In the genomic region with DNA sequence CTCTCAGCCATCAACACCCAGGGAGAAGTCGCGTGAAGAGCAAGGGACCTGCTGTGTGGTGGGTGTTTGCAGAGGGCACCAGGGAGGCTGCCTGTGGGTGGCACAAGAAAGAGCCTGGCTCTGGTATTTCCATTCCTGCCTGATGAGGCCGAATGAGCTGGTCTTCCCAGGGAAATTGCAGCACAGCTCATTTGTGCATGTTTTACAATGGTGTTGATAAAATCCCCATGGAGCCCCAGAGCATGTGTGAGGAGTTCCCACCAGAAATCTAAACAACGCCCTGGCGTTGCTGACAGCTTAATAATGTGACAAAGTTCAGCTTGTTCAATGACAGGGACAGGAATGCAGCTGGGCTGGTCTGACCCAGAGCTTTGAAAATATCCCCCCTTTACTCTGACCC, we compare ENCODE assay signal across 18 cellular contexts.
DNase-seq lines count a peak whose midpoint lies in the region; ATAC-seq and TF ChIP-seq lines count a peak whose summit lies in the region.
"Had no signal": no experiment of that assay in that cellular context is flagged by ENCODE, and none has a peak within 500 bp of the region (broad histone marks: within the 10 kb centered on the region; RNA-seq: fewer than 3 reads in every experiment).

No MANE protein-coding gene starts in this region.

- H3K36me3 ChIP-seq in right atrium auricular region, result no peaks in the 10 kb centered on the region
- H3K36me3 ChIP-seq in lower lobe of right lung, result no peaks in the 10 kb centered on the region
- H3K36me3 ChIP-seq in thyroid gland, result no peaks in the 10 kb centered on the region
- H3K36me3 ChIP-seq: HAP-1 had no signal

- H3K27ac ChIP-seq in right atrium auricular region, result peak overlapping the region in 1 of 2 donors; percentile 33
- no peak overlapping the region for H3K27ac ChIP-seq in lower lobe of right lung
- H3K27ac ChIP-seq in thyroid gland, result no peak overlapping the region
- H3K27ac ChIP-seq: RWPE1 had no signal

- no peaks in the 10 kb centered on the region for H3K27me3 ChIP-seq in right atrium auricular region
- no peaks in the 10 kb centered on the region for H3K27me3 ChIP-seq in lower lobe of right lung (ENCODE audit: low read depth)
- H3K27me3 ChIP-seq in thyroid gland, result no peaks in the 10 kb centered on the region

- no peak overlapping the region for H3K4me3 ChIP-seq in right atrium auricular region
- no peak overlapping the region for H3K4me3 ChIP-seq in lower lobe of right lung
- no peak overlapping the region for H3K4me3 ChIP-seq in thyroid gland (replicated peaks in 1 of 3)
- H3K4me3 ChIP-seq: HAP-1 had no signal

- H3K4me1 ChIP-seq in right atrium auricular region (peaks cover 0 to 23% of the 10 kb centered on the region in 2 donors), lower lobe of right lung (peaks cover 8% of the 10 kb centered on the region), thyroid gland (no peaks in the 10 kb centered on the region)
- H3K4me1 ChIP-seq: HAP-1 had no signal

- ATAC-seq in Right ventricle myocardium superior (ENCODE audit: poor library complexity), result peak; percentile 93
- peak; percentile 36 for ATAC-seq in lower lobe of right lung
- no peak for ATAC-seq in HG03354 (IDR thresholded peaks at IDR 0.05; ENCODE audit: poor library complexity, severe bottlenecking, unreplicated experiment)
- no peak for ATAC-seq in HG03439 (IDR thresholded peaks at IDR 0.05; ENCODE audit: unreplicated experiment)

- DNase-seq in Right ventricle myocardium superior (no peak), right atrium auricular region (ENCODE audit: low spot score) (no peak), epidermal melanocyte (ENCODE audit: insufficient read length, low spot score) (peak; percentile 65), lower lobe of right lung (no peak), thyroid gland (no peak), NCI-H146 treated with DMSO at 0.1 percent for 48 hours (lab: John Stamatoyannopoulos, UW; ENCODE audit: unreplicated experiment) (no peak)
- DNase-seq: activated CD8-positive, alpha-beta memory T cell treated with anti-CD3 and anti-CD28 coated beads, Interleukin-2, amount 50 U/mL, for 48 hours; activated naive CD4-positive, alpha-beta T cell treated with anti-CD3 and anti-CD28 coated beads for 36 hours; CD4-positive, alpha-beta T cell; IMR-90; mammary epithelial cell; NCI-H774; stimulated activated CD4-positive, alpha-beta T cell treated with anti-CD3 and anti-CD28 coated beads, Interleukin-4, amount 100 ng/mL, for 24 hours; T-helper 2 cell had no signal

- TF ChIP-seq CTCF in right atrium auricular region (IDR thresholded peaks at IDR 0.05) (no peak), lower lobe of right lung (IDR thresholded peaks at IDR 0.05) (no peak), thyroid gland (IDR thresholded peaks at IDR 0.05) (no peak)

- intact Hi-C loops in Right ventricle myocardium superior (cut with DNase I), result no loop called here
- intact Hi-C loops in lower lobe of right lung (cut with DNase I), result no loop called here
- intact Hi-C loops in thyroid gland (cut with DNase I), result no loop called here

- no peak for TF ChIP-seq POLR2A in thyroid gland (IDR thresholded peaks at IDR 0.05)

- H3K9me3 ChIP-seq in right atrium auricular region (no peaks in the 10 kb centered on the region), lower lobe of right lung (no peaks in the 10 kb centered on the region), thyroid gland (no peaks in the 10 kb centered on the region)
- H3K9me3 ChIP-seq: HAP-1 had no signal

- WGBS in thyroid gland, 2 donors, result 56 to 61% methylated on average over 4 to 5 of the region's 5 CpGs

Comparison
In these comparisons a context has a peak if more than half of its experiments do, and no peak if none do; other contexts are left out.
1. ATAC-seq: peak in Right ventricle myocardium superior (single experiment) and lower lobe of right lung (2 of 2); none in HG03354 (single experiment) and HG03439 (single experiment).